ENCODE assay signal across 9 cellular contexts in genomic region chr19:38654478-38655079, GRCh38. TPM values are rescaled to one million over a fixed set of nuclear protein-coding genes. Genes with fewer than 3 reads are reported as not detected.
DNase-seq lines count a peak whose midpoint lies in the region; ATAC-seq and TF ChIP-seq lines count a peak whose summit lies in the region.
"Had no signal": no experiment of that assay in that cellular context is flagged by ENCODE, and none has a peak within 500 bp of the region (broad histone marks: within the 10 kb centered on the region; RNA-seq: fewer than 3 reads in every experiment).

No MANE protein-coding gene starts in this region.

- H3K9me3 Mint-ChIP-seq in activated CD4-positive, alpha-beta T cell treated with anti-CD3 and anti-CD28 coated beads, Interleukin-2, amount 10 ng/mL, durations not matched to agents 24 days and 14 days, result no peaks in the 10 kb centered on the region

- H3K9me3 ChIP-seq in ascending aorta, result no peaks in the 10 kb centered on the region
- no peaks in the 10 kb centered on the region for H3K9me3 ChIP-seq in left lung
- H3K9me3 ChIP-seq in suprapubic skin, result no peaks in the 10 kb centered on the region

- H3K4me1 Mint-ChIP-seq in activated CD4-positive, alpha-beta T cell treated with anti-CD3 and anti-CD28 coated beads, Interleukin-2, amount 10 ng/mL, durations not matched to agents 24 days and 14 days, result peaks cover 76% of the 10 kb centered on the region

- peak overlapping the region; percentile 31 for H3K4me3 Mint-ChIP-seq in activated CD4-positive, alpha-beta T cell treated with anti-CD3 and anti-CD28 coated beads, Interleukin-2, amount 10 ng/mL, durations not matched to agents 24 days and 14 days

- peaks cover 5 to 9% of the 10 kb centered on the region in 2 donors for H3K36me3 ChIP-seq in ascending aorta
- H3K36me3 ChIP-seq in left lung, result no peaks in the 10 kb centered on the region
- H3K36me3 ChIP-seq in suprapubic skin, result no peaks in the 10 kb centered on the region

- no peak for TF ChIP-seq EP300 in suprapubic skin (IDR thresholded peaks at IDR 0.05)

- H3K27me3 ChIP-seq in ascending aorta, result no peaks in the 10 kb centered on the region
- H3K27me3 ChIP-seq in left lung, result no peaks in the 10 kb centered on the region
- H3K27me3 ChIP-seq in suprapubic skin, result no peaks in the 10 kb centered on the region

- H3K27ac ChIP-seq in ascending aorta (peak overlapping the region; percentile 92 to 96), left lung (peak overlapping the region; percentile 86 to 87), suprapubic skin (peak overlapping the region; percentile 96)

- peak overlapping the region; percentile 2 to 89 for H3K4me3 ChIP-seq in ascending aorta
- no peak overlapping the region for H3K4me3 ChIP-seq in left lung
- no peak overlapping the region for H3K4me3 ChIP-seq in suprapubic skin

- WGBS in suprapubic skin, result 39% methylated on average over 10 of the region's 10 CpGs

- TF ChIP-seq CTCF in ascending aorta (IDR thresholded peaks at IDR 0.05) (no peak), left lung (IDR thresholded peaks at IDR 0.05) (no peak), suprapubic skin (IDR thresholded peaks at IDR 0.05) (no peak)

- no peak for DNase-seq in activated CD4-positive, alpha-beta T cell treated with anti-CD3 and anti-CD28 coated beads, Interleukin-2, amount 10 ng/mL, durations not matched to agents 24 days and 14 days
- no peak for DNase-seq in activated CD4-positive, alpha-beta T cell treated with anti-CD3 and anti-CD28 coated beads, Interleukin-2, amount 50 U/mL, for 4 hours
- DNase-seq in ascending aorta (ENCODE audit: low spot score in 2 of 2) (no peak), left lung (no peak), suprapubic skin (ENCODE audit: low spot score in 2 of 2) (no peak), NCI-H1436 treated with DMSO at 0.1 percent for 48 hours (lab: John Stamatoyannopoulos, UW) (no peak), posterior cingulate gyrus (no peak)
- DNase-seq: AML-193 had no signal

- ATAC-seq in left lung (no peak), HG02763 (IDR thresholded peaks at IDR 0.05; ENCODE audit: unreplicated experiment) (no peak)

- intact Hi-C loops in activated CD4-positive, alpha-beta T cell treated with anti-CD3 and anti-CD28 coated beads, Interleukin-2, amount 10 ng/mL, durations not matched to agents 24 days and 14 days (cut with micrococcal nuclease), result loop anchor here (1.0 to 5.0 kb wide), 3 partner anchors 7 to 78 kb away; partner anchors contain the start of gene ACTN4
- intact Hi-C loops in ascending aorta (cut with DNase I) (loop anchor here (5.0 to 10.0 kb wide), 3 partner anchors 58 to 750 kb away; partner anchors contain the start of gene ZFP36), left lung (cut with DNase I) (loop anchor here (10.0 kb wide), 2 partner anchors 60 to 70 kb away; no protein-coding TSS in a partner anchor), posterior cingulate gyrus (cut with DNase I) (loop anchor here (5.0 kb wide), 1 partner anchor 43 kb away; no protein-coding TSS in a partner anchor)

- TF ChIP-seq POLR2A in suprapubic skin (IDR thresholded peaks at IDR 0.05), result no peak

- peaks cover 21 to 80% of the 10 kb centered on the region in 2 donors for H3K4me1 ChIP-seq in ascending aorta
- H3K4me1 ChIP-seq in left lung, result peaks cover 97 to 100% of the 10 kb centered on the region in 2 donors
- peaks cover 98% of the 10 kb centered on the region for H3K4me1 ChIP-seq in suprapubic skin

- peaks cover 40% of the 10 kb centered on the region for H3K36me3 Mint-ChIP-seq in activated CD4-positive, alpha-beta T cell treated with anti-CD3 and anti-CD28 coated beads, Interleukin-2, amount 10 ng/mL, durations not matched to agents 24 days and 14 days (ENCODE audit: low read depth)

- peak overlapping the region; percentile 47 for H3K27ac Mint-ChIP-seq in activated CD4-positive, alpha-beta T cell treated with anti-CD3 and anti-CD28 coated beads, Interleukin-2, amount 10 ng/mL, durations not matched to agents 24 days and 14 days

- no peaks in the 10 kb centered on the region for H3K27me3 Mint-ChIP-seq in activated CD4-positive, alpha-beta T cell treated with anti-CD3 and anti-CD28 coated beads, Interleukin-2, amount 10 ng/mL, durations not matched to agents 24 days and 14 days

RNA-seq across cellular contexts. Expression of gene ACTN4, which starts 7.1 kb away (rescaled TPM):
- 243 and 257 TPM in 2 replicates for total RNA-seq in activated CD4-positive, alpha-beta T cell treated with anti-CD3 and anti-CD28 coated beads, Interleukin-2, amount 10 ng/mL, durations not matched to agents 24 days and 14 days
- total RNA-seq in ascending aorta (1,036 TPM), left lung (100 to 1,000 TPM; 576 to 647 TPM), suprapubic skin (100 to 1,000 TPM; 475 to 520 (median 507) TPM)

RNA-seq across cellular contexts. Expression of gene EIF3K, which starts 35.6 kb away (rescaled TPM):
- total RNA-seq in activated CD4-positive, alpha-beta T cell treated with anti-CD3 and anti-CD28 coated beads, Interleukin-2, amount 10 ng/mL, durations not matched to agents 24 days and 14 days, result 321 and 322 TPM in 2 replicates
- total RNA-seq in ascending aorta, result 696 TPM
- 100 to 1,000 TPM; 184 to 224 TPM for total RNA-seq in left lung
- total RNA-seq in suprapubic skin, result 100 to 1,000 TPM; 274 to 587 (median 557) TPM

RNA-seq across cellular contexts. Expression of gene MAP4K1, which starts 36.8 kb away (rescaled TPM):
- total RNA-seq in activated CD4-positive, alpha-beta T cell treated with anti-CD3 and anti-CD28 coated beads, Interleukin-2, amount 10 ng/mL, durations not matched to agents 24 days and 14 days, result 156 and 172 TPM in 2 replicates
- total RNA-seq in ascending aorta, result 15.1 TPM
- total RNA-seq in left lung, result 10 to 100 TPM in 1 of 2 donors, 1 to 10 TPM in 1; 6.1 to 10.7 TPM
- total RNA-seq in suprapubic skin, result 1 to 10 TPM in 3 of 4 donors, under 1 TPM in 1; 0.68 to 2.8 (median 1.8) TPM

Comparison
In these comparisons a context has a peak if more than half of its experiments do, and no peak if none do; other contexts are left out.
1. H3K4me3 ChIP-seq: peak in ascending aorta (2 of 2); none in left lung (0 of 2) and suprapubic skin (single experiment).
2. Peak in every context shown above with its lines, with median percentiles within 50 percentile points of each other: H3K27ac ChIP-seq.